19 cellular contexts compared by ENCODE assay signal in genomic region chr7:103640031-103640779, GRCh38.
DNase-seq lines count a peak whose midpoint lies in the region; ATAC-seq and TF ChIP-seq lines count a peak whose summit lies in the region.
"Had no signal": no experiment of that assay in that cellular context is flagged by ENCODE, and none has a peak within 500 bp of the region (broad histone marks: within the 10 kb centered on the region; RNA-seq: fewer than 3 reads in every experiment).

No MANE protein-coding gene starts in this region.

- peak overlapping the region; percentile 83; the same call in 1 of the 2 replicates for H3K23ac ChIP-seq in IMR-90 (ENCODE audit: low read depth, low read length)

- H3K9ac ChIP-seq in IMR-90 (ENCODE audit: low read depth, low read length) = peak overlapping the region; percentile 14; the same call in 1 of the 2 replicates
- H3K9ac ChIP-seq in colonic mucosa (ENCODE audit: low read depth in 2 of 2, low read length in 2 of 2) = no peak overlapping the region

- 0 out of 2 replicates have a peak, but pooled peaks cover 4% of the 10 kb centered on the region for H3K9me1 ChIP-seq in IMR-90 (ENCODE audit: insufficient read depth, low read length)

- H4K20me1 ChIP-seq in IMR-90 (ENCODE audit: insufficient read depth, low read length) = no peaks in the 10 kb centered on the region

- peak overlapping the region; percentile 87 for H3K14ac ChIP-seq in IMR-90 (replicated peaks; ENCODE audit: low read depth, low read length)

- H3K27ac ChIP-seq in IMR-90 (ENCODE audit: insufficient read depth, low read length) (peak overlapping the region; percentile 68), brain microvascular endothelial cell (peak overlapping the region; percentile 40), colonic mucosa (no peak overlapping the region)
- H3K27ac ChIP-seq: dorsolateral prefrontal cortex, esophagus squamous epithelium, sigmoid colon, tibial artery had no signal

- peak; percentile 7 for DNase-seq in AG09309 (ENCODE audit: low read depth)
- DNase-seq in IMR-90 = peak; percentile 84
- peak; percentile 49 for DNase-seq in brain microvascular endothelial cell
- peak; percentile 82 for DNase-seq in kidney glomerular epithelial cell (lab: John Stamatoyannopoulos, UW)
- DNase-seq in colonic mucosa = no peak
- DNase-seq: activated CD4-positive, alpha-beta T cell treated with anti-CD3 and anti-CD28 coated beads, Interleukin-2, amount 50 U/mL, for 48 hours; amniotic stem cell; DMS 273 treated with DMSO at 0.1 percent for 48 hours; dorsolateral prefrontal cortex; esophagus squamous epithelium; mesendoderm; NCI-H1092 treated with DMSO at 0.1 percent for 48 hours; SIG-M5; sigmoid colon; stimulated activated CD4-positive, alpha-beta T cell treated with anti-CD3 and anti-CD28 coated beads, Interleukin-4, amount 100 ng/mL, for 24 hours; tibial artery had no signal

- no peak for TF ChIP-seq RAD21 in IMR-90 (IDR thresholded peaks at IDR 0.05; ENCODE audit: low read length)

- peak overlapping the region; percentile 86 to 90 for H4K8ac ChIP-seq in IMR-90 (ENCODE audit: low read depth in 2 of 2, low read length in 2 of 2)

- H3K4me3 ChIP-seq in AG09309 (ENCODE audit: control insufficient read depth, low read depth, low read length) (no peak overlapping the region), IMR-90 (ENCODE audit: insufficient read depth, low read depth, low read length) (no peak overlapping the region), brain microvascular endothelial cell (ENCODE audit: low read depth, low read length) (no peak overlapping the region), colonic mucosa (no peak overlapping the region)
- H3K4me3 ChIP-seq: dorsolateral prefrontal cortex, esophagus squamous epithelium, sigmoid colon, tibial artery had no signal

- intact Hi-C loops in IMR-90 (cut with micrococcal nuclease) (loop anchor here (2.0 kb wide), 1 partner anchor 31 kb away; no protein-coding TSS in a partner anchor), colonic mucosa (cut with DNase I) (no loop called here)

- H4K5ac ChIP-seq in IMR-90 (ENCODE audit: low read depth, low read length) = peak overlapping the region; percentile 99; the same call in 1 of the 2 replicates

- no peak overlapping the region for H2AFZ ChIP-seq in IMR-90 (replicated peaks; ENCODE audit: low read length, poor library complexity)

- peak overlapping the region; percentile 87 for H4K91ac ChIP-seq in IMR-90 (ENCODE audit: insufficient read depth, low read depth, low read length)

- peak overlapping the region; percentile 94 for H2BK15ac ChIP-seq in IMR-90 (ENCODE audit: low read depth, low read length)

- peak overlapping the region; percentile 100 for H2BK5ac ChIP-seq in IMR-90 (ENCODE audit: low read depth, low read length, poor library complexity, severe bottlenecking)

- H3K4me1 ChIP-seq in IMR-90 (ENCODE audit: control insufficient read depth, insufficient read depth, low read length) = peaks cover 6% of the 10 kb centered on the region; the same call in 1 of the 2 replicates
- no peaks in the 10 kb centered on the region for H3K4me1 ChIP-seq in colonic mucosa
- H3K4me1 ChIP-seq: esophagus squamous epithelium, sigmoid colon, tibial artery had no signal

- H3K4me2 ChIP-seq in IMR-90 (ENCODE audit: low read depth, low read length) = peak overlapping the region; percentile 34; the same call in 1 of the 2 replicates

- in situ Hi-C loops in IMR-90 (cut with MboI; ENCODE audit: low sequenced_read_pairs) (no loop called here), brain microvascular endothelial cell (cut with HindIII; ENCODE audit: low pct_ligation_motif_present, low sequenced_read_pairs) (no loop called here)

- no CpG with 5 or more reads among the region's 5 CpGs for WGBS in IMR-90 (ENCODE audit: extremely low coverage in 2 of 2, insufficient read length in 1 of 2), 2 experiments

- CTCF ChIA-PET in IMR-90 (lab: Yijun Ruan, JAX) = interaction anchor here (0.6 kb wide), 1 partner anchor 736 kb away, joined by 4 read pairs; no protein-coding TSS in a partner anchor

- POLR2A ChIA-PET in IMR-90 (lab: Charles Lee; ENCODE audit: unreplicated experiment) = no interaction called here

- H2AK9ac ChIP-seq in IMR-90 (replicated peaks; ENCODE audit: low read depth, low read length, poor library complexity) = no peak overlapping the region

- H3K27me3 ChIP-seq in IMR-90 (ENCODE audit: control insufficient read depth, insufficient read depth, low read length) = no peaks in the 10 kb centered on the region
- H3K27me3 ChIP-seq in brain microvascular endothelial cell (replicated peaks) = no peaks in the 10 kb centered on the region
- H3K27me3 ChIP-seq in colonic mucosa = no peaks in the 10 kb centered on the region
- H3K27me3 ChIP-seq: esophagus squamous epithelium, sigmoid colon, tibial artery had no signal

- H3K18ac ChIP-seq in IMR-90 (ENCODE audit: low read depth, low read length) = peak overlapping the region; percentile 100

- H2AK5ac ChIP-seq in IMR-90 (ENCODE audit: low read depth, low read length) = peak overlapping the region; percentile 87

- no peak for TF ChIP-seq POLR2A in IMR-90 (IDR thresholded peaks at IDR 0.05; ENCODE audit: low read depth, low read length)

- H2BK120ac ChIP-seq in IMR-90 (ENCODE audit: low read depth, low read length) = peak overlapping the region; percentile 99

- no TSS peak for BruUV-seq in IMR-90 (replicated peaks; lab: Mats Ljungman, UMichigan)

- H3K9me3 ChIP-seq in IMR-90 (ENCODE audit: control insufficient read depth, insufficient read depth, low read length) (peaks cover 3% of the 10 kb centered on the region; the same call in 1 of the 2 replicates), colonic mucosa (no peaks in the 10 kb centered on the region)
- H3K9me3 ChIP-seq: esophagus squamous epithelium had no signal

- H3K36me3 ChIP-seq in IMR-90 (ENCODE audit: control insufficient read depth, insufficient read depth, low read length) (no peaks in the 10 kb centered on the region), brain microvascular endothelial cell (replicated peaks) (no peaks in the 10 kb centered on the region), colonic mucosa (no peaks in the 10 kb centered on the region)
- H3K36me3 ChIP-seq: esophagus squamous epithelium, sigmoid colon, tibial artery had no signal

- dilution Hi-C loops in IMR-90 (cut with HindIII; ENCODE audit: low sequenced_read_pairs, unreplicated experiment) = no loop called here

- peak overlapping the region; percentile 75 for H3K56ac ChIP-seq in IMR-90 (ENCODE audit: extremely low read depth, insufficient read depth, low read length)

- H3K4ac ChIP-seq in IMR-90 (ENCODE audit: low read depth, low read length) = peak overlapping the region; percentile 97

- peak overlapping the region; percentile 99 for H2BK20ac ChIP-seq in IMR-90 (ENCODE audit: low read depth, low read length)

- peak; percentile 30 for ATAC-seq in IMR-90 (ENCODE audit: low read depth)
- no peak for ATAC-seq in HG03196 (IDR thresholded peaks at IDR 0.05; ENCODE audit: unreplicated experiment)
- no peak for ATAC-seq in HG03159 (IDR thresholded peaks at IDR 0.05; ENCODE audit: unreplicated experiment)
- no peak for ATAC-seq in HG03571 (IDR thresholded peaks at IDR 0.05; ENCODE audit: unreplicated experiment)

- H3K79me1 ChIP-seq in IMR-90 (ENCODE audit: low read depth in 1 of 2, low read length in 2 of 2) = no peaks in the 10 kb centered on the region

- TF ChIP-seq CTCF in AG09309 (IDR thresholded peaks at IDR 0.05; ENCODE audit: control insufficient read depth, insufficient read depth, low read depth, low read length, missing control alignments) (no peak), IMR-90 (conservative IDR thresholded peaks at IDR 0.05; ENCODE audit: low read depth, low read length) (no peak), brain microvascular endothelial cell (IDR thresholded peaks at IDR 0.05; ENCODE audit: low read depth, low read length, missing control alignments) (no peak), colonic mucosa (IDR thresholded peaks at IDR 0.05) (no peak)

TF ChIP-seq in IMR-90, 13 proteins besides CTCF, POLR2A, EP300 and RAD21:
- TF ChIP-seq NFE2L2 (IDR thresholded peaks at IDR 0.05; ENCODE audit: low read depth, low read length) (no peak), RFX5 (IDR thresholded peaks at IDR 0.05; ENCODE audit: low read depth, low read length) (no peak), RCOR1 (IDR thresholded peaks at IDR 0.05; ENCODE audit: insufficient replicate concordance, low read length) (no peak), FOS (IDR thresholded peaks at IDR 0.05; ENCODE audit: low read depth, low read length) (peak; percentile 56)
